ENCODE assay signal across 8 cellular contexts in genomic region chr5:32193591-32193990, GRCh38. TPM values are rescaled to one million over a fixed set of nuclear protein-coding genes. Genes with fewer than 3 reads are reported as not detected.
DNase-seq lines count a peak whose midpoint lies in the region; ATAC-seq and TF ChIP-seq lines count a peak whose summit lies in the region.

No MANE protein-coding gene starts in this region.

- H3K4me2 ChIP-seq in OCI-LY3 (ENCODE audit: low read length) = peak overlapping the region; percentile 91

- H3K27me3 ChIP-seq in OCI-LY3 (ENCODE audit: low read depth, low read length) (no peaks in the 10 kb centered on the region), esophagus (ENCODE audit: control insufficient read depth in 1 of 2, insufficient read depth in 2 of 2, low read length in 2 of 2) (no peaks in the 10 kb centered on the region), ovary (no peaks in the 10 kb centered on the region)

- H3K36me3 ChIP-seq in OCI-LY3 (replicated peaks; ENCODE audit: low read depth, low read length) (no peaks in the 10 kb centered on the region), esophagus (ENCODE audit: control insufficient read depth in 2 of 2, insufficient read depth in 2 of 2, low read length in 1 of 2) (no peaks in the 10 kb centered on the region), ovary (no peaks in the 10 kb centered on the region)

- TF ChIP-seq EP300 in Ishikawa (IDR thresholded peaks at IDR 0.05; ENCODE audit: borderline replicate concordance) (no peak), ovary (IDR thresholded peaks at IDR 0.05) (peak; percentile 45)

- H3K4me1 ChIP-seq in OCI-LY3 (ENCODE audit: low read length) = peaks cover 11% of the 10 kb centered on the region
- peaks cover 2 to 3% of the 10 kb centered on the region in 2 donors for H3K4me1 ChIP-seq in esophagus (ENCODE audit: control insufficient read depth in 2 of 2, insufficient read depth in 2 of 2, low read length in 1 of 2)
- peaks cover 1% of the 10 kb centered on the region for H3K4me1 ChIP-seq in ovary (ENCODE audit: insufficient read depth)

- intact Hi-C loops in ovary (cut with DNase I) = no loop called here

- ATAC-seq in GM18517 (IDR thresholded peaks at IDR 0.05; ENCODE audit: unreplicated experiment) (peak; percentile 76), HG03280 (IDR thresholded peaks at IDR 0.05; ENCODE audit: unreplicated experiment) (no peak)

- WGBS in esophagus, 2 donors = 7 to 13% methylated on average over 7 of the region's 7 CpGs
- WGBS in ovary, 3 donors = 11 to 17% (median 13%) methylated on average over 7 of the region's 7 CpGs

- TF ChIP-seq CTCF in OCI-LY3 (IDR thresholded peaks at IDR 0.05; ENCODE audit: low read depth, low read length) (no peak), ovary (IDR thresholded peaks at IDR 0.05) (no peak)

- no peak for TF ChIP-seq POLR2A in ovary (IDR thresholded peaks at IDR 0.05)

- no peak for TF ChIP-seq RAD21 in Ishikawa (IDR thresholded peaks at IDR 0.05; ENCODE audit: low read depth)

- H3K9me3 ChIP-seq in OCI-LY3 (ENCODE audit: insufficient read depth, low read length) (no peaks in the 10 kb centered on the region), esophagus (ENCODE audit: control insufficient read depth in 2 of 2, insufficient read depth in 1 of 2, low read depth in 1 of 2, low read length in 1 of 2) (no peaks in the 10 kb centered on the region), ovary (no peaks in the 10 kb centered on the region)

- H4K20me1 ChIP-seq in OCI-LY3 (ENCODE audit: insufficient read depth, low read length) = no peaks in the 10 kb centered on the region

- peak overlapping the region; percentile 58 for H3K9ac ChIP-seq in OCI-LY3 (ENCODE audit: low read length)

- DNase-seq in ovary (peak in 3 of 5 donors; percentile 62 to 73 (median 63)), epidermal melanocyte (ENCODE audit: insufficient read length, low spot score) (no peak)
- no peak for DNase-seq in activated CD4-positive, alpha-beta T cell treated with anti-CD3 and anti-CD28 coated beads, Interleukin-2, amount 50 U/mL, for 4 hours

- H3K27ac ChIP-seq in OCI-LY3 (ENCODE audit: low read length) (no peak overlapping the region), esophagus (ENCODE audit: low read depth in 2 of 2, low read length in 1 of 2) (peak overlapping the region; percentile 39 to 57), ovary (no peak overlapping the region)

- H3K79me2 ChIP-seq in OCI-LY3 (ENCODE audit: low read length) = no peaks in the 10 kb centered on the region

- H3K4me3 ChIP-seq in OCI-LY3 (ENCODE audit: low read length) (peak overlapping the region; percentile 74), esophagus (ENCODE audit: low read depth in 1 of 2, low read length in 2 of 2) (peak overlapping the region in 1 of 2 donors; percentile 20), ovary (no peak overlapping the region)

- peak overlapping the region; percentile 84; the same call in 1 of the 2 replicates for H2AFZ ChIP-seq in OCI-LY3 (ENCODE audit: low read depth, low read length)

TF ChIP-seq in Ishikawa, 13 proteins besides CTCF, POLR2A, EP300 and RAD21:
- TF ChIP-seq TCF12 (IDR thresholded peaks at IDR 0.05; ENCODE audit: low read depth) = no peak
- peak; percentile 95 for TF ChIP-seq NFIC (IDR thresholded peaks at IDR 0.05)
- 0 out of 2 replicates have a peak, but pooled peaks have one; percentile 22 for TF ChIP-seq TEAD4 (IDR thresholded peaks at IDR 0.05)
- no peak for TF ChIP-seq FOXM1 (IDR thresholded peaks at IDR 0.05; ENCODE audit: borderline replicate concordance, low read depth)
- no peak for TF ChIP-seq ZBTB7A (IDR thresholded peaks at IDR 0.05; ENCODE audit: low read depth)
- no peak for TF ChIP-seq CEBPB (IDR thresholded peaks at IDR 0.05)

RNA-seq across cellular contexts. Expression of gene GOLPH3, which starts 19.5 kb away (rescaled TPM):
- polyA plus RNA-seq in esophagus = 10 to 100 TPM; 31.9 to 34.9 TPM
- total RNA-seq in ovary = 10 to 100 TPM; 63.9 to 88.9 (median 81.1) TPM
- polyA plus RNA-seq in ovary = 10 to 100 TPM; 54.2 to 80.2 TPM

Comparison
In these comparisons a context has a peak if more than half of its experiments do, and no peak if none do; other contexts are left out.
1. H3K27ac ChIP-seq: peak in esophagus (2 of 2); none in OCI-LY3 (single experiment) and ovary (0 of 2).
2. DNase-seq: peak in ovary (3 of 5); none in activated CD4-positive, alpha-beta T cell treated with anti-CD3 and anti-CD28 coated beads, Interleukin-2, amount 50 U/mL, for 4 hours (0 of 2) and epidermal melanocyte (single experiment).